ENCODE assay signal across 1 cellular context in genomic region chr4:46994007-46994405, GRCh38.
TF ChIP-seq lines count a peak whose summit lies in the region.

No MANE protein-coding gene starts in this region.

TF ChIP-seq in H1, 55 proteins besides CTCF, POLR2A, EP300 and RAD21:
- TF ChIP-seq RFX5 (IDR thresholded peaks at IDR 0.05; ENCODE audit: borderline replicate concordance, low read depth, low read length) (no peak), SIRT6 (IDR thresholded peaks at IDR 0.05; ENCODE audit: low read length) (no peak), RXRA (IDR thresholded peaks at IDR 0.05; ENCODE audit: insufficient read depth, low read depth, low read length) (no peak), SP1 (IDR thresholded peaks at IDR 0.05; ENCODE audit: low read depth, low read length) (no peak), SIX5 (IDR thresholded peaks at IDR 0.05; ENCODE audit: low read depth, low read length) (no peak), PHF8 (conservative IDR thresholded peaks at IDR 0.05; ENCODE audit: low read depth, low read length) (no peak), CREB1 (IDR thresholded peaks at IDR 0.05) (no peak), SUZ12 (IDR thresholded peaks at IDR 0.05; ENCODE audit: low read length) (peak; percentile 61), JUND (IDR thresholded peaks at IDR 0.05; ENCODE audit: low read length) (no peak), GABPA (IDR thresholded peaks at IDR 0.05; ENCODE audit: borderline replicate concordance, insufficient read depth, low read length) (no peak), TEAD4 (IDR thresholded peaks at IDR 0.05; ENCODE audit: low read depth, low read length) (no peak), ASH2L (IDR thresholded peaks at IDR 0.05; ENCODE audit: low read length) (no peak), CEBPB (IDR thresholded peaks at IDR 0.05; ENCODE audit: low read depth, low read length) (0 out of 2 replicates have a peak, but pooled peaks have one; percentile 18), TCF12 (IDR thresholded peaks at IDR 0.05; ENCODE audit: low read depth, low read length) (no peak), EGR1 (IDR thresholded peaks at IDR 0.05; ENCODE audit: borderline replicate concordance, low read depth, low read length) (no peak), EZH2 (IDR thresholded peaks at IDR 0.05; ENCODE audit: low read depth, low read length, severe bottlenecking) (peak; percentile 28), BACH1 (IDR thresholded peaks at IDR 0.05; ENCODE audit: low read length) (no peak), USF2 (IDR thresholded peaks at IDR 0.05; ENCODE audit: low read length) (no peak), CHD2 (IDR thresholded peaks at IDR 0.05; ENCODE audit: low read length) (no peak), CHD1 (IDR thresholded peaks at IDR 0.05; ENCODE audit: low read depth, low read length) (no peak), CBX8 (IDR thresholded peaks at IDR 0.05; ENCODE audit: borderline replicate concordance, low read depth, low read length) (no peak), FOSL1 (IDR thresholded peaks at IDR 0.05; ENCODE audit: insufficient read depth, low read depth, low read length) (no peak), SAP30 (IDR thresholded peaks at IDR 0.05; ENCODE audit: insufficient read depth, insufficient replicate concordance, low read length) (no peak), KDM4A (IDR thresholded peaks at IDR 0.05; ENCODE audit: low read depth, low read length, severe bottlenecking) (peak; percentile 36)
- TF ChIP-seq, protein P1, sequence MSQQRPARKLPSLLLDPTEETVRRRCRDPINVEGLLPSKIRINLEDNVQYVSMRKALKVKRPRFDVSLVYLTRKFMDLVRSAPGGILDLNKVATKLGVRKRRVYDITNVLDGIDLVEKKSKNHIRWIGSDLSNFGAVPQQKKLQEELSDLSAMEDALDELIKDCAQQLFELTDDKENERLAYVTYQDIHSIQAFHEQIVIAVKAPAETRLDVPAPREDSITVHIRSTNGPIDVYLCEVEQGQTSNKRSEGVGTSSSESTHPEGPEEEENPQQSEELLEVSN (IDR thresholded peaks at IDR 0.05), result no peak
TF ChIP-seq in H1: peak in this region for 4.
